ENCODE assay signal across 8 cellular contexts in the genomic region with DNA sequence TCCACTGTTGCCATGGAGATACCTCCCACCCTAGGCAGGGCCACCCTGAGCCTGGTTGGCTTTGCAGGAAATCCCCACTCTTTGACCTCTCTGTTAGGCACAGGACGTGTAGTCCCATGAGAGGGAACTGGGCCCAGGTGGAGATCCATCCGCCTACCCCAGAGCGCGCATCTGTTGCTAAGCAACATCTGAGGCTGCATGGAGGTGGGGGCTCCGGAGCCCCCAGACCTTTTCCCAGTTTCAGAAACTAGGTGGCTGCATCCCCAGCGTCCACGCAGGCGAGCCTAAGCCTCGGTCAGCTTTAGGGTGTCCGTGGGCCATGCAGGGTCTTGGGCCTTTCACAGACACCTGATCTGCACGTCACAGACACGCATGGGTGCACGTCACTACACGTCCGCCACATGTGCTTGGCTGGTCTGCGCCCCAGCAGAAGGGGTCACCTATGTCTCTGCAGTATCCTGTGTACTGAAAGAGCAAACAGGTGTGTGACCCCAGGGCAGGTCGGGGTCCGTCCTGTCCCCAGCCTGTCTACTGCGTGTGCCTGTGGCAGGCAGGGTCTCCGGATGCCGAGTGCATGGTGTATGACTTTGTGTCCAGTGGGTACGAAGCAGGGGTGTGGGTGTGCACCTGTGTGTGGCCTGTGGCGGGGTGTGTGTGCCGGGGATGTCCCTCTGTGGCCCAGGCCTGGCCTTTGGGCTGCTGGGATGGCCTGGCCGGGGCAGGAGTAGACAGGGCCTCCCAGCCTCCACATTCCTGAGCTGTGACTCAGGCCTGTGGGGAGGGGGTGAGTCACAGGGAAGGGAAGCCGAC. TPM values are rescaled to one million over a fixed set of nuclear protein-coding genes. Genes with fewer than 3 reads are reported as not detected.
DNase-seq lines count a peak whose midpoint lies in the region; ATAC-seq and TF ChIP-seq lines count a peak whose summit lies in the region.

No MANE protein-coding gene starts in this region.

- peaks cover 61% of the 10 kb centered on the region for H3K4me1 Mint-ChIP-seq in activated naive CD4-positive, alpha-beta T cell treated with anti-CD3 and anti-CD28 coated beads, Interleukin-2, amount 10 ng/mL, durations not matched to agents 7 days and 5 days
- peaks cover 51% of the 10 kb centered on the region for H3K4me1 Mint-ChIP-seq in activated CD8-positive, alpha-beta T cell treated with anti-CD3 and anti-CD28 coated beads for 36 hours (ENCODE audit: low read depth)
- peaks cover 31% of the 10 kb centered on the region for H3K4me1 Mint-ChIP-seq in glutamatergic neuron (ENCODE audit: low read depth, unreplicated experiment)

- H3K27ac Mint-ChIP-seq in activated naive CD4-positive, alpha-beta T cell treated with anti-CD3 and anti-CD28 coated beads, Interleukin-2, amount 10 ng/mL, durations not matched to agents 7 days and 5 days = peak overlapping the region; percentile 52
- peak overlapping the region; percentile 39 for H3K27ac Mint-ChIP-seq in activated CD8-positive, alpha-beta T cell treated with anti-CD3 and anti-CD28 coated beads for 36 hours
- peak overlapping the region; percentile 78 for H3K27ac Mint-ChIP-seq in glutamatergic neuron (ENCODE audit: unreplicated experiment)

- POLR2A ChIA-PET in activated CD8-positive, alpha-beta T cell treated with anti-CD3 and anti-CD28 coated beads for 36 hours (lab: Charles Lee) = interaction anchor here (1.4 to 6.1 kb wide), 2 partner anchors 18 to 21 kb away, joined by 4 to 88 read pairs; no protein-coding TSS in a partner anchor

- CTCF ChIA-PET in activated naive CD4-positive, alpha-beta T cell treated with anti-CD3 and anti-CD28 coated beads, Interleukin-2, amount 10 ng/mL, durations not matched to agents 7 days and 5 days (lab: Charles Lee) = interaction anchor here (1.4 to 6.5 kb wide), 2 partner anchors 14 to 21 kb away, joined by 3 to 295 read pairs; a partner anchor contains a TSS
- CTCF ChIA-PET in activated CD8-positive, alpha-beta T cell treated with anti-CD3 and anti-CD28 coated beads for 36 hours (lab: Charles Lee) = interaction anchor here (16.1 kb wide), 1 partner anchor 21 kb away, joined by 449 read pairs; a partner anchor contains a TSS

- peak overlapping the region; percentile 52 for H3K4me3 Mint-ChIP-seq in activated naive CD4-positive, alpha-beta T cell treated with anti-CD3 and anti-CD28 coated beads, Interleukin-2, amount 10 ng/mL, durations not matched to agents 7 days and 5 days
- H3K4me3 Mint-ChIP-seq in activated CD8-positive, alpha-beta T cell treated with anti-CD3 and anti-CD28 coated beads for 36 hours = no peak overlapping the region
- peak overlapping the region; percentile 68 for H3K4me3 Mint-ChIP-seq in glutamatergic neuron (ENCODE audit: unreplicated experiment)

- no peak for TF ChIP-seq CTCF in activated CD8-positive, alpha-beta T cell treated with anti-CD3 and anti-CD28 coated beads for 36 hours (IDR thresholded peaks at IDR 0.05)
- TF ChIP-seq CTCF in glutamatergic neuron (IDR thresholded peaks at IDR 0.05; ENCODE audit: partially characterized antibody, unreplicated experiment) = no peak

- peaks cover 5% of the 10 kb centered on the region for H3K36me3 Mint-ChIP-seq in activated naive CD4-positive, alpha-beta T cell treated with anti-CD3 and anti-CD28 coated beads, Interleukin-2, amount 10 ng/mL, durations not matched to agents 7 days and 5 days
- peaks cover 16% of the 10 kb centered on the region for H3K36me3 Mint-ChIP-seq in activated CD8-positive, alpha-beta T cell treated with anti-CD3 and anti-CD28 coated beads for 36 hours (ENCODE audit: low read depth)
- no peaks in the 10 kb centered on the region for H3K36me3 Mint-ChIP-seq in glutamatergic neuron (ENCODE audit: unreplicated experiment)

- no peaks in the 10 kb centered on the region for H3K9me3 Mint-ChIP-seq in activated naive CD4-positive, alpha-beta T cell treated with anti-CD3 and anti-CD28 coated beads, Interleukin-2, amount 10 ng/mL, durations not matched to agents 7 days and 5 days
- no peaks in the 10 kb centered on the region for H3K9me3 Mint-ChIP-seq in activated CD8-positive, alpha-beta T cell treated with anti-CD3 and anti-CD28 coated beads for 36 hours
- H3K9me3 Mint-ChIP-seq in glutamatergic neuron (ENCODE audit: unreplicated experiment) = peaks cover 11% of the 10 kb centered on the region

- no peak for DNase-seq in activated naive CD4-positive, alpha-beta T cell treated with anti-CD3 and anti-CD28 coated beads, Interleukin-2, amount 10 ng/mL, durations not matched to agents 7 days and 5 days
- no peak for DNase-seq in activated naive CD4-positive, alpha-beta T cell treated with Interleukin-2 at 50 U/mL for 16 hours
- DNase-seq in activated CD8-positive, alpha-beta T cell treated with anti-CD3 and anti-CD28 coated beads for 36 hours = no peak
- DNase-seq in glutamatergic neuron = peak; percentile 67
- peak; percentile 73 for DNase-seq in retina
- no peak for DNase-seq in cerebellum (ENCODE audit: low spot score)

- peaks cover 9% of the 10 kb centered on the region for H3K27me3 Mint-ChIP-seq in activated naive CD4-positive, alpha-beta T cell treated with anti-CD3 and anti-CD28 coated beads, Interleukin-2, amount 10 ng/mL, durations not matched to agents 7 days and 5 days
- H3K27me3 Mint-ChIP-seq in activated CD8-positive, alpha-beta T cell treated with anti-CD3 and anti-CD28 coated beads for 36 hours = no peaks in the 10 kb centered on the region
- H3K27me3 Mint-ChIP-seq in glutamatergic neuron (ENCODE audit: unreplicated experiment) = peaks cover 12% of the 10 kb centered on the region

- ATAC-seq in activated CD8-positive, alpha-beta T cell treated with anti-CD3 and anti-CD28 coated beads for 36 hours = no peak
- ATAC-seq in HG03196 (IDR thresholded peaks at IDR 0.05; ENCODE audit: unreplicated experiment) (no peak), HG02938 (IDR thresholded peaks at IDR 0.05; ENCODE audit: unreplicated experiment) (no peak)

- intact Hi-C loops in activated CD8-positive, alpha-beta T cell treated with anti-CD3 and anti-CD28 coated beads for 36 hours (cut with micrococcal nuclease) = no loop called here

RNA-seq across cellular contexts. Expression of a gene that starts 4.1 kb away (rescaled TPM):
- total RNA-seq in activated CD8-positive, alpha-beta T cell treated with anti-CD3 and anti-CD28 coated beads for 36 hours = 100 to 1,000 TPM; 161 to 180 TPM
- total RNA-seq in glutamatergic neuron (ENCODE audit: unreplicated experiment) (341 TPM), cerebellum (328 TPM)

RNA-seq across cellular contexts. Expression of a gene that starts 10.3 kb away (rescaled TPM):
- 10 to 100 TPM; 77.0 to 88.0 TPM for total RNA-seq in activated CD8-positive, alpha-beta T cell treated with anti-CD3 and anti-CD28 coated beads for 36 hours
- total RNA-seq in glutamatergic neuron (ENCODE audit: unreplicated experiment) (17.3 TPM), cerebellum (7.0 TPM)

RNA-seq across cellular contexts. Expression of a gene that starts 16.6 kb away (rescaled TPM):
- 10 to 100 TPM; 41.1 to 43.9 TPM for total RNA-seq in activated CD8-positive, alpha-beta T cell treated with anti-CD3 and anti-CD28 coated beads for 36 hours
- total RNA-seq in glutamatergic neuron (ENCODE audit: unreplicated experiment) (325 TPM), cerebellum (13.6 TPM)

RNA-seq across cellular contexts. Expression of a gene that starts 20.7 kb away (rescaled TPM):
- not detected for total RNA-seq in activated CD8-positive, alpha-beta T cell treated with anti-CD3 and anti-CD28 coated beads for 36 hours
- total RNA-seq in glutamatergic neuron (ENCODE audit: unreplicated experiment) (61.4 TPM), cerebellum (5.8 TPM)

RNA-seq across cellular contexts. Expression of a gene that starts 23.5 kb away (rescaled TPM):
- 100 to 1,000 TPM; 186 to 199 TPM for total RNA-seq in activated CD8-positive, alpha-beta T cell treated with anti-CD3 and anti-CD28 coated beads for 36 hours
- total RNA-seq in glutamatergic neuron (ENCODE audit: unreplicated experiment) = 129 TPM
- 10.9 TPM for total RNA-seq in cerebellum

Comparison
In these comparisons a context has a peak if more than half of its experiments do, and no peak if none do; other contexts are left out.
1. DNase-seq: peak in glutamatergic neuron (single experiment) and retina (single experiment); none in activated naive CD4-positive, alpha-beta T cell treated with anti-CD3 and anti-CD28 coated beads, Interleukin-2, amount 10 ng/mL, durations not matched to agents 7 days and 5 days (single experiment), activated naive CD4-positive, alpha-beta T cell treated with Interleukin-2 at 50 U/mL for 16 hours (single experiment), activated CD8-positive, alpha-beta T cell treated with anti-CD3 and anti-CD28 coated beads for 36 hours (single experiment) and cerebellum (single experiment).
2. Peak in every context shown above with its lines, with median percentiles within 50 percentile points of each other: H3K27ac Mint-ChIP-seq.